Comparison of ENCODE assay signal across 20 cellular contexts in the genomic region with DNA sequence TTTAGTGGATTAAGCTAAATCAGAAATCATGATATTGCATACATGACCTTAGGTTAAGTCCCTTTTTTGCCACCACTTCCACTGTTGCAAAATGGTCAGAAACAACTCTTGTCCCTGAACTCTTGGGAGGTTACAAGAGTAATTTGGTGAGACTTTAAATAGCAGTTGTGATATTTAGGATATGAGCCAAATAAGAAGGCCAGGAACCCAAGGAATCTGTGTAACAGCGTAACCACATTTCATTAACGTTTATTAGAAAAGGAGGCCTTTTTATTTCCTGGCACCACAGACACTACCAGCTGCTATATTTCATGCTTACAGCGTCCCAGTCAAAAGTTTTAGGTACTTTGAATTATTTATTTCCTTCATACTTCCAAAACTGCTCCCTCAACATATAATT.
"Had no signal": no experiment of that assay in that cellular context is flagged by ENCODE, and none has a peak within 500 bp of the region (broad histone marks: within the 10 kb centered on the region; RNA-seq: fewer than 3 reads in every experiment).

No MANE protein-coding gene starts in this region.

- ATAC-seq: activated CD8-positive, alpha-beta T cell treated with anti-CD3 and anti-CD28 coated beads, Interleukin-2, amount 10 ng/mL, durations not matched to agents 7 days and 5 days; activated naive CD4-positive, alpha-beta T cell treated with anti-CD3 and anti-CD28 coated beads, Interleukin-2, amount 50 U/mL, for 72 hours; effector memory CD8-positive, alpha-beta T cell; esophagus mucosa; natural killer cell treated with Interleukin-12 subunit alpha and Interleukin-12 subunit beta and Interleukin-15 and Interleukin-18, amount 100 ng/mL, for 72 hours; pancreas; stimulated activated naive CD8-positive, alpha-beta T cell treated with anti-CD3 and anti-CD28 coated beads, Interleukin-15, Interleukin-2, amounts not matched to agents 100 U/mL and 50 U/mL, for 24 hours had no signal

- H3K9me3 ChIP-seq: ascending aorta, pancreas, psoas muscle, spleen, thyroid gland had no signal

- H3K4me3 Mint-ChIP-seq: activated CD8-positive, alpha-beta T cell treated with anti-CD3 and anti-CD28 coated beads, Interleukin-2, amount 10 ng/mL, durations not matched to agents 7 days and 5 days; central memory CD8-positive, alpha-beta T cell; effector memory CD8-positive, alpha-beta T cell; natural killer cell treated with Interleukin-12 subunit alpha and Interleukin-12 subunit beta and Interleukin-15 and Interleukin-18, amount 100 ng/mL, for 72 hours had no signal

- DNase-seq: activated CD4-positive, alpha-beta T cell treated with anti-CD3 and anti-CD28 coated beads for 1 hour; activated CD4-positive, alpha-beta T cell treated with anti-CD3 and anti-CD28 coated beads, Interleukin-2, amount 50 U/mL, for 1 hour; activated CD8-positive, alpha-beta T cell treated with anti-CD3 and anti-CD28 coated beads, Interleukin-2, amount 10 ng/mL, durations not matched to agents 7 days and 5 days; activated T-cell treated with anti-CD3 and anti-CD28 coated beads, Interleukin-2, amount 50 U/mL, for 1 hour; effector memory CD8-positive, alpha-beta T cell; head of caudate nucleus; islet precursor cell; pancreas; psoas muscle; spleen; stimulated activated CD4-positive, alpha-beta T cell treated with anti-CD3 and anti-CD28 coated beads, Interleukin-4, amount 100 ng/mL, for 1 hour; stimulated activated naive CD8-positive, alpha-beta T cell treated with anti-CD3 and anti-CD28 coated beads, Interleukin-15, Interleukin-2, amounts not matched to agents 100 U/mL and 50 U/mL, for 24 hours; substantia nigra; T-helper 9 cell; thyroid gland had no signal

- H3K4me1 Mint-ChIP-seq: central memory CD8-positive, alpha-beta T cell had no signal

- H3K4me1 ChIP-seq: ascending aorta, pancreas, spleen, thyroid gland had no signal

- H3K27ac Mint-ChIP-seq: activated CD8-positive, alpha-beta T cell treated with anti-CD3 and anti-CD28 coated beads, Interleukin-2, amount 10 ng/mL, durations not matched to agents 7 days and 5 days; activated naive CD4-positive, alpha-beta T cell treated with anti-CD3 and anti-CD28 coated beads, Interleukin-2, amount 50 U/mL, for 72 hours; effector memory CD8-positive, alpha-beta T cell; natural killer cell treated with Interleukin-12 subunit alpha and Interleukin-12 subunit beta and Interleukin-15 and Interleukin-18, amount 100 ng/mL, for 72 hours had no signal

- H3K4me3 ChIP-seq: ascending aorta, pancreas, psoas muscle, spleen, thyroid gland had no signal

- H3K36me3 Mint-ChIP-seq: activated naive CD4-positive, alpha-beta T cell treated with anti-CD3 and anti-CD28 coated beads, Interleukin-2, amount 50 U/mL, for 72 hours; natural killer cell treated with Interleukin-12 subunit alpha and Interleukin-12 subunit beta and Interleukin-15 and Interleukin-18, amount 100 ng/mL, for 72 hours had no signal

- H3K27me3 ChIP-seq: ascending aorta, pancreas, spleen, thyroid gland had no signal

- H3K27ac ChIP-seq: ascending aorta, pancreas, psoas muscle, thyroid gland had no signal

- H3K36me3 ChIP-seq: ascending aorta, pancreas, spleen, thyroid gland had no signal

- H3K9me3 Mint-ChIP-seq: activated naive CD4-positive, alpha-beta T cell treated with anti-CD3 and anti-CD28 coated beads, Interleukin-2, amount 50 U/mL, for 72 hours; central memory CD8-positive, alpha-beta T cell; effector memory CD8-positive, alpha-beta T cell had no signal
